Comparison of ENCODE assay signal across 17 cellular contexts in genomic region chr11:8694137-8694536, GRCh38. TPM values are rescaled to one million over a fixed set of nuclear protein-coding genes. Genes with fewer than 3 reads are reported as not detected.
DNase-seq lines count a peak whose midpoint lies in the region; ATAC-seq, FAIRE-seq and TF ChIP-seq lines count a peak whose summit lies in the region.
"Had no signal": no experiment of that assay in that cellular context is flagged by ENCODE, and none has a peak within 500 bp of the region (broad histone marks: within the 10 kb centered on the region; RNA-seq: fewer than 3 reads in every experiment).

No MANE protein-coding gene starts in this region.

- no peak overlapping the region for H3K4me3 ChIP-seq in HepG2 (replicated peaks in 1 of 3; ENCODE audit: insufficient read depth in 1 of 3, low read depth in 2 of 3, low read length in 3 of 3)
- no peak overlapping the region for H3K4me3 ChIP-seq in right lobe of liver
- H3K4me3 ChIP-seq: left ventricle myocardium inferior had no signal

- TF ChIP-seq EP300 in HepG2 (IDR thresholded peaks at IDR 0.05; ENCODE audit: low read depth in 2 of 2, low read length in 2 of 2), result no peak
- no peak for TF ChIP-seq EP300 in HepG2 (CRISPR knock-in tag; IDR thresholded peaks at IDR 0.05; ENCODE audit: borderline replicate concordance)

- TF ChIP-seq POLR2A in HepG2 (IDR thresholded peaks at IDR 0.05; ENCODE audit: insufficient read depth in 1 of 2, low read depth in 2 of 2, low read length in 2 of 2) (peak in 1 of 2 experiments; percentile 65; a peak in 1 of 4 replicates), right lobe of liver (IDR thresholded peaks at IDR 0.05) (no peak)

- TF ChIP-seq RAD21 in HepG2 (CRISPR knock-in tag; IDR thresholded peaks at IDR 0.05), result no peak

- no peak overlapping the region for H3K27ac Mint-ChIP-seq in activated CD8-positive, alpha-beta T cell treated with anti-CD3 and anti-CD28 coated beads for 36 hours
- H3K27ac Mint-ChIP-seq: activated CD4-positive, alpha-beta T cell treated with anti-CD3 and anti-CD28 coated beads, Interleukin-2, amount 10 ng/mL, durations not matched to agents 7 days and 5 days had no signal

- BruUV-seq in HepG2 (replicated peaks; lab: Mats Ljungman, UMichigan), result no TSS peak

- H3K9me3 Mint-ChIP-seq in activated CD8-positive, alpha-beta T cell treated with anti-CD3 and anti-CD28 coated beads for 36 hours, result no peaks in the 10 kb centered on the region
- H3K9me3 Mint-ChIP-seq: activated CD4-positive, alpha-beta T cell treated with anti-CD3 and anti-CD28 coated beads, Interleukin-2, amount 10 ng/mL, durations not matched to agents 7 days and 5 days had no signal

- H3K4me1 Mint-ChIP-seq in activated CD8-positive, alpha-beta T cell treated with anti-CD3 and anti-CD28 coated beads for 36 hours (ENCODE audit: low read depth), result peaks cover 11% of the 10 kb centered on the region

- peaks cover 47% of the 10 kb centered on the region for H3K36me3 Mint-ChIP-seq in activated CD8-positive, alpha-beta T cell treated with anti-CD3 and anti-CD28 coated beads for 36 hours (ENCODE audit: low read depth)

- H3K36me3 ChIP-seq in HepG2 (replicated peaks in 1 of 2; ENCODE audit: control insufficient read depth in 1 of 2, insufficient read depth in 2 of 2, low read length in 2 of 2), result peaks cover 11 to 55% of the 10 kb centered on the region in 2 experiments
- peaks cover 0 to 70% (median 41%) of the 10 kb centered on the region in 4 donors for H3K36me3 ChIP-seq in right lobe of liver

- no peak overlapping the region for H3K9ac ChIP-seq in HepG2 (ENCODE audit: insufficient read depth, low read depth, low read length)

- DNase-seq in HepG2 (ENCODE audit: low spot score) (no peak), right lobe of liver (no peak), mesenteric fat pad (ENCODE audit: low spot score) (peak; percentile 20), inferior parietal cortex (ENCODE audit: extremely low spot score) (no peak), omental fat pad (ENCODE audit: low spot score) (no peak), SIG-M5 (lab: John Stamatoyannopoulos, UW) (no peak), occipital lobe (lab: John Stamatoyannopoulos, UW) (no peak)
- no peak for DNase-seq in activated CD8-positive, alpha-beta T cell treated with anti-CD3 and anti-CD28 coated beads for 36 hours
- DNase-seq: activated CD4-positive, alpha-beta T cell treated with anti-CD3 and anti-CD28 coated beads, Interleukin-2, amount 10 ng/mL, durations not matched to agents 7 days and 5 days; amygdala; COR-L47; Kasumi-1; left ventricle myocardium inferior; NCI-H1694 treated with DMSO at 0.1 percent for 48 hours; NCI-H510A had no signal

- no peaks in the 10 kb centered on the region for H3K27me3 ChIP-seq in HepG2 (ENCODE audit: control insufficient read depth in 1 of 2, insufficient read depth in 2 of 2, low read length in 2 of 2)
- no peaks in the 10 kb centered on the region for H3K27me3 ChIP-seq in right lobe of liver

- no peaks in the 10 kb centered on the region for H3K27me3 Mint-ChIP-seq in activated CD8-positive, alpha-beta T cell treated with anti-CD3 and anti-CD28 coated beads for 36 hours
- H3K27me3 Mint-ChIP-seq: activated CD4-positive, alpha-beta T cell treated with anti-CD3 and anti-CD28 coated beads, Interleukin-2, amount 10 ng/mL, durations not matched to agents 7 days and 5 days had no signal

- H2AFZ ChIP-seq in HepG2 (ENCODE audit: low read length), result no peak overlapping the region

- in situ Hi-C loops in HepG2 (cut with HindIII; ENCODE audit: extremely low pct_ligation_motif_present, low pct_unique_long_range_greater_than_20kb), result loop anchor here (25.0 kb wide), 1 partner anchor 268 kb away; the partner anchor contains the start of gene TMEM9B

- no peak overlapping the region for H3K27ac ChIP-seq in HepG2 (ENCODE audit: extremely low read length, insufficient read depth, low read length)
- no peak overlapping the region for H3K27ac ChIP-seq in right lobe of liver
- H3K27ac ChIP-seq: left ventricle myocardium inferior had no signal

- intact Hi-C loops in HepG2 (cut with micrococcal nuclease; ENCODE audit: unreplicated experiment), result loop anchor here (10.0 kb wide), 1 partner anchor 61 kb away; no protein-coding TSS in a partner anchor
- intact Hi-C loops in right lobe of liver (cut with DNase I), result no loop called here
- intact Hi-C loops in activated CD8-positive, alpha-beta T cell treated with anti-CD3 and anti-CD28 coated beads for 36 hours (cut with micrococcal nuclease), result no loop called here

- ATAC-seq in HepG2 (peak; percentile 1), right lobe of liver (no peak), omental fat pad (ENCODE audit: low FRiP score) (no peak)
- peak; percentile 38 for ATAC-seq in activated CD8-positive, alpha-beta T cell treated with anti-CD3 and anti-CD28 coated beads for 36 hours

- H4K20me1 ChIP-seq in HepG2 (ENCODE audit: insufficient read depth, low read length), result no peaks in the 10 kb centered on the region; the same call in 1 of the 2 replicates

- POLR2A ChIA-PET in HepG2 (lab: Yijun Ruan, JAX), result no interaction called here
- POLR2A ChIA-PET in activated CD8-positive, alpha-beta T cell treated with anti-CD3 and anti-CD28 coated beads for 36 hours (lab: Charles Lee), result interaction anchor here (0.7 to 2.2 kb wide), 5 partner anchors 9 to 21 kb away, joined by 3 to 14 read pairs (median 4); partner anchors contain the start of genes RPL27A and TRIM66

- H3K4me1 ChIP-seq in HepG2 (ENCODE audit: insufficient read depth, low read length) (peaks cover 28% of the 10 kb centered on the region), right lobe of liver (peaks cover 0 to 5% (median 0%) of the 10 kb centered on the region in 4 donors)

- H3K79me2 ChIP-seq in HepG2 (ENCODE audit: insufficient read depth, low read length), result no peaks in the 10 kb centered on the region

- H3K4me3 Mint-ChIP-seq in activated CD8-positive, alpha-beta T cell treated with anti-CD3 and anti-CD28 coated beads for 36 hours, result no peak overlapping the region
- H3K4me3 Mint-ChIP-seq: activated CD4-positive, alpha-beta T cell treated with anti-CD3 and anti-CD28 coated beads, Interleukin-2, amount 10 ng/mL, durations not matched to agents 7 days and 5 days had no signal

- no peak for FAIRE-seq in HepG2 (lab: Jason Lieb, UNC)
- FAIRE-seq: endometrium, GM12891 had no signal

- 90% methylated on average over 5 of the region's 5 CpGs for WGBS in HepG2 (ENCODE audit: low lambda C conversion rate)
- 86% methylated on average over 5 of the region's 5 CpGs for WGBS in right lobe of liver (ENCODE audit: insufficient coverage, low coverage, low lambda C conversion rate, missing lambda C conversion rate)

- H3K4me2 ChIP-seq in HepG2 (ENCODE audit: low read depth, low read length), result no peak overlapping the region

- TF ChIP-seq CTCF in HepG2 (CRISPR knock-in tag; IDR thresholded peaks at IDR 0.05), result no peak
- TF ChIP-seq CTCF in right lobe of liver (IDR thresholded peaks at IDR 0.05), result no peak
- no peak for TF ChIP-seq CTCF in activated CD8-positive, alpha-beta T cell treated with anti-CD3 and anti-CD28 coated beads for 36 hours (IDR thresholded peaks at IDR 0.05)
- no peak for TF ChIP-seq CTCF in omental fat pad (IDR thresholded peaks at IDR 0.05)

- H3K9me3 ChIP-seq in HepG2 (ENCODE audit: low read length) (no peaks in the 10 kb centered on the region), right lobe of liver (no peaks in the 10 kb centered on the region)
- H3K9me3 ChIP-seq: left ventricle myocardium inferior had no signal

- CTCF ChIA-PET in HepG2 (lab: Yijun Ruan, JAX; ENCODE audit: low intra/inter-chr PET ratio, low total read pairs), result no interaction called here
- CTCF ChIA-PET in activated CD8-positive, alpha-beta T cell treated with anti-CD3 and anti-CD28 coated beads for 36 hours (lab: Charles Lee), result no interaction called here

RNA-seq across cellular contexts. Expression of gene RPL27A, which starts 11.5 kb away (rescaled TPM):
- total RNA-seq in HepG2 (2016; rRNA removed; fragmentation: Illumina TruSeq; extraction: Trizol) (2,153 and 2,707 TPM in 2 replicates), right lobe of liver (100 to 1,000 TPM; 187 to 394 (median 327) TPM), mesenteric fat pad (653 TPM), omental fat pad (100 to 1,000 TPM; 635 to 791 (median 757) TPM), occipital lobe (762 TPM)
- total RNA-seq in HepG2 (2016; cell fraction: cytosol; rRNA removed; fragmentation: Illumina TruSeq; extraction: Trizol; ENCODE audit: low read depth), result 3,399 and 3,946 TPM in 2 replicates
- total RNA-seq in HepG2 (2016; cell fraction: insoluble cytoplasmic fraction; rRNA removed; fragmentation: Illumina TruSeq; extraction: Trizol), result 2,233 and 2,738 TPM in 2 replicates
- 4,869 and 5,089 TPM in 2 replicates for total RNA-seq in HepG2 (2016; cell fraction: membrane; rRNA removed; fragmentation: Illumina TruSeq; extraction: Trizol)
- 939 and 964 TPM in 2 replicates for total RNA-seq in HepG2 (2016; cell fraction: nucleus; rRNA removed; fragmentation: Illumina TruSeq; extraction: Trizol)
- 1,417 and 1,531 TPM in 2 replicates for polyA plus RNA-seq in HepG2 (2011; rRNA removed)
- 1,474 and 2,087 TPM in 2 replicates for polyA plus RNA-seq in HepG2 (2011; cell fraction: cytosol; rRNA removed)
- 305 and 370 TPM in 2 replicates for polyA plus RNA-seq in HepG2 (2011; cell fraction: nucleus; rRNA removed)
- polyA plus RNA-seq in HepG2 (2012), result 1,992 and 2,004 TPM in 2 replicates
- polyA plus RNA-seq in HepG2 (2016; cell fraction: cytosol; fragmentation: Illumina TruSeq; extraction: Trizol; ENCODE audit: low read depth), result 4,970 and 5,082 TPM in 2 replicates
- polyA plus RNA-seq in HepG2 (2016; cell fraction: insoluble cytoplasmic fraction; fragmentation: Illumina TruSeq; extraction: Trizol; ENCODE audit: low read depth), result 3,334 and 3,710 TPM in 2 replicates
- 5,948 and 6,204 TPM in 2 replicates for polyA plus RNA-seq in HepG2 (2016; cell fraction: membrane; fragmentation: Illumina TruSeq; extraction: Trizol; ENCODE audit: low read depth)
- 1,777 and 1,903 TPM in 2 replicates for polyA plus RNA-seq in HepG2 (2016; cell fraction: nucleus; fragmentation: Illumina TruSeq; extraction: Trizol; ENCODE audit: insufficient read depth, low read depth)
- polyA minus RNA-seq in HepG2 (2011; rRNA and poly(A)+ RNA removed; ENCODE audit: low replicate concordance), result 284 and 635 TPM in 2 replicates
- polyA minus RNA-seq in HepG2 (2011; cell fraction: cytosol; rRNA and poly(A)+ RNA removed), result 320 and 336 TPM in 2 replicates
- 339 and 420 TPM in 2 replicates for polyA minus RNA-seq in HepG2 (2011; cell fraction: nucleus; rRNA and poly(A)+ RNA removed)
- total RNA-seq in activated CD8-positive, alpha-beta T cell treated with anti-CD3 and anti-CD28 coated beads for 36 hours, result 100 to 1,000 TPM; 959 to 987 TPM

RNA-seq across cellular contexts. Expression of gene TRIM66, which starts 11.7 kb away (rescaled TPM):
- 4.9 and 5.6 TPM in 2 replicates for total RNA-seq in HepG2 (2016; rRNA removed; fragmentation: Illumina TruSeq; extraction: Trizol)
- 1.4 and 2.4 TPM in 2 replicates for total RNA-seq in HepG2 (2016; cell fraction: cytosol; rRNA removed; fragmentation: Illumina TruSeq; extraction: Trizol; ENCODE audit: low read depth)
- 4.9 and 5.0 TPM in 2 replicates for total RNA-seq in HepG2 (2016; cell fraction: insoluble cytoplasmic fraction; rRNA removed; fragmentation: Illumina TruSeq; extraction: Trizol)
- total RNA-seq in HepG2 (2016; cell fraction: membrane; rRNA removed; fragmentation: Illumina TruSeq; extraction: Trizol), result 1.9 and 2.3 TPM in 2 replicates
- total RNA-seq in HepG2 (2016; cell fraction: nucleus; rRNA removed; fragmentation: Illumina TruSeq; extraction: Trizol), result 19.3 and 22.0 TPM in 2 replicates
- 6.1 and 7.6 TPM in 2 replicates for polyA plus RNA-seq in HepG2 (2011; rRNA removed)
- polyA plus RNA-seq in HepG2 (2011; cell fraction: cytosol; rRNA removed), result 1.7 and 1.8 TPM in 2 replicates
- 24.5 and 26.0 TPM in 2 replicates for polyA plus RNA-seq in HepG2 (2011; cell fraction: nucleus; rRNA removed)
- 5.0 and 5.3 TPM in 2 replicates for polyA plus RNA-seq in HepG2 (2012)
- polyA plus RNA-seq in HepG2 (2016; cell fraction: cytosol; fragmentation: Illumina TruSeq; extraction: Trizol; ENCODE audit: low read depth), result 0.43 and 0.66 TPM in 2 replicates
- polyA plus RNA-seq in HepG2 (2016; cell fraction: insoluble cytoplasmic fraction; fragmentation: Illumina TruSeq; extraction: Trizol; ENCODE audit: low read depth), result 2.1 and 3.1 TPM in 2 replicates
- polyA plus RNA-seq in HepG2 (2016; cell fraction: membrane; fragmentation: Illumina TruSeq; extraction: Trizol; ENCODE audit: low read depth), result 1.2 and 1.3 TPM in 2 replicates
- 18.3 and 20.6 TPM in 2 replicates for polyA plus RNA-seq in HepG2 (2016; cell fraction: nucleus; fragmentation: Illumina TruSeq; extraction: Trizol; ENCODE audit: insufficient read depth, low read depth)
- 6.2 and 10.3 TPM in 2 replicates for polyA minus RNA-seq in HepG2 (2011; rRNA and poly(A)+ RNA removed; ENCODE audit: low replicate concordance)
- polyA minus RNA-seq in HepG2 (2011; cell fraction: cytosol; rRNA and poly(A)+ RNA removed), result 1.2 and 2.4 TPM in 2 replicates
- 26.0 and 33.4 TPM in 2 replicates for polyA minus RNA-seq in HepG2 (2011; cell fraction: nucleus; rRNA and poly(A)+ RNA removed)
- total RNA-seq in right lobe of liver, result 10 to 100 TPM in 2 of 6 experiments, 1 to 10 TPM in 4; 4.0 to 16.4 (median 6.9) TPM
- 10 to 100 TPM; 24.7 to 28.4 TPM for total RNA-seq in activated CD8-positive, alpha-beta T cell treated with anti-CD3 and anti-CD28 coated beads for 36 hours
- total RNA-seq in mesenteric fat pad, result 7.8 TPM
- total RNA-seq in omental fat pad, result 10 to 100 TPM in 1 of 4 donors, 1 to 10 TPM in 3; 3.7 to 11.3 (median 5.1) TPM
- total RNA-seq in occipital lobe, result 0.62 TPM

Comparison
In these comparisons a context has a peak if more than half of its experiments do, and no peak if none do; other contexts are left out.
1. ATAC-seq: peak in HepG2 (single experiment) and activated CD8-positive, alpha-beta T cell treated with anti-CD3 and anti-CD28 coated beads for 36 hours (single experiment); none in right lobe of liver (0 of 4) and omental fat pad (single experiment).